In genomic region chr1:96565546-96565945, GRCh38 we compare ENCODE assay signal across 16 cellular contexts.
DNase-seq lines count a peak whose midpoint lies in the region; TF ChIP-seq lines count a peak whose summit lies in the region.
"Had no signal": no experiment of that assay in that cellular context is flagged by ENCODE, and none has a peak within 500 bp of the region (broad histone marks: within the 10 kb centered on the region; RNA-seq: fewer than 3 reads in every experiment).

No MANE protein-coding gene starts in this region.

- WGBS in mesendoderm (ENCODE audit: extremely low coverage, insufficient coverage, low lambda C conversion rate): no CpG with 5 or more reads among the region's 1 CpG

- H2BK15ac ChIP-seq in mesendoderm (replicated peaks; ENCODE audit: low read depth): no peak overlapping the region

- H2BK120ac ChIP-seq in mesendoderm (ENCODE audit: low read depth, low read length): no peak overlapping the region

- H3K23ac ChIP-seq in mesendoderm (ENCODE audit: low read length): no peak overlapping the region

- CTCF ChIA-PET in GM10248 (lab: Yijun Ruan, JAX): interaction anchor here (0.9 kb wide), 1 partner anchor 46 kb away, joined by 3 read pairs; no protein-coding TSS in a partner anchor

- DNase-seq in GF-D8 (lab: John Stamatoyannopoulos, UW) (peak; percentile 17), NCI-H226 (peak; percentile 28), SIG-M5 (lab: John Stamatoyannopoulos, UW) (peak; percentile 42), fibroblast of pulmonary artery (ENCODE audit: low read depth) (peak; percentile 41), NK-92 (lab: John Stamatoyannopoulos, UW; ENCODE audit: unreplicated experiment) (no peak), GM10248 (ENCODE audit: extremely low spot score) (no peak), mesendoderm (no peak), occipital lobe (lab: John Stamatoyannopoulos, UW) (no peak)
- DNase-seq: 8988T; DND-41; GM23248; HCEC 1CT; NCI-H1417 treated with DMSO at 0.1 percent for 48 hours; NCI-H2029 treated with DMSO at 0.1 percent for 48 hours; NCI-H446 treated with DMSO at 0.1 percent for 48 hours; NK-92 treated with Interleukin-12 subunit alpha and Interleukin-12 subunit beta, amount 100 ng/mL, for 24 hours had no signal

- no peak for TF ChIP-seq CTCF in fibroblast of pulmonary artery (IDR thresholded peaks at IDR 0.05; ENCODE audit: low read length, missing control alignments)
- TF ChIP-seq CTCF in GM10248 (IDR thresholded peaks at IDR 0.05; ENCODE audit: control extremely low read depth, extremely low read depth, low read depth, missing control alignments): no peak

- H3K18ac ChIP-seq in mesendoderm (ENCODE audit: low read length): no peak overlapping the region

- no peaks in the 10 kb centered on the region for H3K36me3 ChIP-seq in mesendoderm (ENCODE audit: control insufficient read depth, insufficient read depth, low read length)

- H3K9ac ChIP-seq in mesendoderm (ENCODE audit: low read length): no peak overlapping the region
- H3K9ac ChIP-seq: GM23248 had no signal

- no peak overlapping the region for H3K56ac ChIP-seq in mesendoderm (ENCODE audit: low read length)

- H3K4ac ChIP-seq in mesendoderm (ENCODE audit: low read depth, low read length): no peak overlapping the region

- no peak overlapping the region for H4K5ac ChIP-seq in mesendoderm (ENCODE audit: low read length)

- H3K27me3 ChIP-seq in mesendoderm (ENCODE audit: insufficient read depth, low read length, poor library complexity): no peaks in the 10 kb centered on the region

- no peak overlapping the region for H3K4me2 ChIP-seq in mesendoderm (ENCODE audit: low read length)

- POLR2A ChIA-PET in GM10248 (lab: Yijun Ruan, JAX): no interaction called here

- no peak overlapping the region for H2BK5ac ChIP-seq in mesendoderm (ENCODE audit: low read length)

- H3K27ac ChIP-seq in mesendoderm (ENCODE audit: low read depth, low read length): no peak overlapping the region
- H3K27ac ChIP-seq: GM23248 had no signal

- no peaks in the 10 kb centered on the region for H3K4me1 ChIP-seq in mesendoderm (ENCODE audit: control insufficient read depth, low read depth, low read length)

- no peaks in the 10 kb centered on the region for H3K79me1 ChIP-seq in mesendoderm (ENCODE audit: low read length)

- H3K79me2 ChIP-seq in mesendoderm (ENCODE audit: control insufficient read depth, insufficient read depth, low read length): no peaks in the 10 kb centered on the region

- H4K8ac ChIP-seq in mesendoderm (ENCODE audit: low read depth, low read length): no peak overlapping the region

- H2AK5ac ChIP-seq in mesendoderm (ENCODE audit: low read length): no peak overlapping the region

- H3K4me3 ChIP-seq in fibroblast of pulmonary artery (replicated peaks; ENCODE audit: low read depth, low read length): no peak overlapping the region
- H3K4me3 ChIP-seq in mesendoderm (ENCODE audit: low read length): no peak overlapping the region
- H3K4me3 ChIP-seq: GM23248 had no signal

Comparison
In these comparisons a context has a peak if more than half of its experiments do, and no peak if none do; other contexts are left out.
1. DNase-seq: peak in GF-D8 (single experiment), NCI-H226 (single experiment), SIG-M5 (single experiment) and fibroblast of pulmonary artery (single experiment); none in NK-92 (single experiment), GM10248 (single experiment), mesendoderm (single experiment) and occipital lobe (single experiment).